In the genomic region with DNA sequence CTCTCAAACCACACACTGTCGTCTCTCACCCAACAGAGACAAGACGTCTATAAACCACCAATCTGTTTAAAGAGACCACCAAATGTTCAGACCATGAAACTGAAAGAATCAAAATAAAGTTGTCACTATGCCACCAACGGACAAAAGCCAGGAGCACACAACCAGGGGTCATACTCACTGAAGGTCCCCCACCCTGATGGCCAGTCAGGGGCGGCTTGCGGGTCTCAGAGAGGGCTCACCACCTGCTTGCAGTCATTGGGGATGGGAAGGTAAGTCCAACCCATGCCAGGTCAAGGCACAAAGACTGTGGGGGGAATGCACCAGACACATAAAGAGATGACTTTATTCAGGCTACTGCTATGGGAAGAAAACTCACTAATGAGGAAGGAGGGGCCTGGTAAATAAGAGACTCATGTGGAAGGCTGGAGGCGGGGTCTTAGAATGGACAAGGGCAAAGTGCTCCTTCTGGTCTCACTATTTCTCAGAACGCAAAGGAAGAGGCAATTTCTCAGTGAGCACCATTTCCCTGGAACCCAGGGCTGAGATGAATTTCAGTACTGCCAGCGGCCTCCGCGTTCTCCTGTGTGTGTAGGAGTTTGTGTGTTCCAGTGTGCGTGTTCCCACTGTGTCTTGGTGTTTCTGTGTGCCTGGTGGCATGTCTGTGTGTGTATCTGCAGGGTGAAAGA, we compare ENCODE assay signal across 1 cellular context.
TF ChIP-seq lines count a peak whose summit lies in the region.

No MANE protein-coding gene starts in this region.

TF ChIP-seq in K562, 482 proteins besides CTCF, POLR2A, EP300 and RAD21 (continued from another document):
- TF ChIP-seq HBP1 (CRISPR knock-in tag; IDR thresholded peaks at IDR 0.05) (peak; percentile 3; the same call in 1 of the 2 replicates), TAF1 (IDR thresholded peaks at IDR 0.05; ENCODE audit: control insufficient read depth, extremely low read depth, insufficient read depth, low read length, severe bottlenecking) (no peak), ZFP1 (CRISPR knock-in tag; IDR thresholded peaks at IDR 0.05) (no peak), CCAR2 (IDR thresholded peaks at IDR 0.05; ENCODE audit: low read depth, low read length) (no peak), NONO (IDR thresholded peaks at IDR 0.05; ENCODE audit: low read depth in 2 of 2, low read length in 1 of 2) (no peak), ZFP30 (CRISPR knock-in tag; IDR thresholded peaks at IDR 0.05; ENCODE audit: borderline replicate concordance) (no peak), XRCC5 (IDR thresholded peaks at IDR 0.05; ENCODE audit: low read depth, low read length) (no peak), PPARD (CRISPR knock-in tag; IDR thresholded peaks at IDR 0.05) (no peak), CHD2 (IDR thresholded peaks at IDR 0.05; ENCODE audit: low read depth, low read length) (0 out of 2 replicates have a peak, but pooled peaks have one; percentile 19), SAP30 (IDR thresholded peaks at IDR 0.05; ENCODE audit: borderline replicate concordance, insufficient read depth, low read depth, low read length, poor library complexity, severe bottlenecking) (no peak), SMARCC2 (IDR thresholded peaks at IDR 0.05; ENCODE audit: low read depth) (no peak), FOXA1 (IDR thresholded peaks at IDR 0.05; ENCODE audit: borderline replicate concordance) (no peak), FOXM1 (IDR thresholded peaks at IDR 0.05; ENCODE audit: low read depth) (no peak), FOXM1 (CRISPR knock-in tag; IDR thresholded peaks at IDR 0.05; ENCODE audit: low read depth) (no peak), UBTF (IDR thresholded peaks at IDR 0.05; ENCODE audit: borderline replicate concordance in 1 of 2, low read depth in 2 of 2, low read length in 2 of 2) (no peak), ERF (CRISPR knock-in tag; IDR thresholded peaks at IDR 0.05) (no peak), ELF1 (tag; IDR thresholded peaks at IDR 0.05) (no peak)
- TF ChIP-seq, protein P1, sequence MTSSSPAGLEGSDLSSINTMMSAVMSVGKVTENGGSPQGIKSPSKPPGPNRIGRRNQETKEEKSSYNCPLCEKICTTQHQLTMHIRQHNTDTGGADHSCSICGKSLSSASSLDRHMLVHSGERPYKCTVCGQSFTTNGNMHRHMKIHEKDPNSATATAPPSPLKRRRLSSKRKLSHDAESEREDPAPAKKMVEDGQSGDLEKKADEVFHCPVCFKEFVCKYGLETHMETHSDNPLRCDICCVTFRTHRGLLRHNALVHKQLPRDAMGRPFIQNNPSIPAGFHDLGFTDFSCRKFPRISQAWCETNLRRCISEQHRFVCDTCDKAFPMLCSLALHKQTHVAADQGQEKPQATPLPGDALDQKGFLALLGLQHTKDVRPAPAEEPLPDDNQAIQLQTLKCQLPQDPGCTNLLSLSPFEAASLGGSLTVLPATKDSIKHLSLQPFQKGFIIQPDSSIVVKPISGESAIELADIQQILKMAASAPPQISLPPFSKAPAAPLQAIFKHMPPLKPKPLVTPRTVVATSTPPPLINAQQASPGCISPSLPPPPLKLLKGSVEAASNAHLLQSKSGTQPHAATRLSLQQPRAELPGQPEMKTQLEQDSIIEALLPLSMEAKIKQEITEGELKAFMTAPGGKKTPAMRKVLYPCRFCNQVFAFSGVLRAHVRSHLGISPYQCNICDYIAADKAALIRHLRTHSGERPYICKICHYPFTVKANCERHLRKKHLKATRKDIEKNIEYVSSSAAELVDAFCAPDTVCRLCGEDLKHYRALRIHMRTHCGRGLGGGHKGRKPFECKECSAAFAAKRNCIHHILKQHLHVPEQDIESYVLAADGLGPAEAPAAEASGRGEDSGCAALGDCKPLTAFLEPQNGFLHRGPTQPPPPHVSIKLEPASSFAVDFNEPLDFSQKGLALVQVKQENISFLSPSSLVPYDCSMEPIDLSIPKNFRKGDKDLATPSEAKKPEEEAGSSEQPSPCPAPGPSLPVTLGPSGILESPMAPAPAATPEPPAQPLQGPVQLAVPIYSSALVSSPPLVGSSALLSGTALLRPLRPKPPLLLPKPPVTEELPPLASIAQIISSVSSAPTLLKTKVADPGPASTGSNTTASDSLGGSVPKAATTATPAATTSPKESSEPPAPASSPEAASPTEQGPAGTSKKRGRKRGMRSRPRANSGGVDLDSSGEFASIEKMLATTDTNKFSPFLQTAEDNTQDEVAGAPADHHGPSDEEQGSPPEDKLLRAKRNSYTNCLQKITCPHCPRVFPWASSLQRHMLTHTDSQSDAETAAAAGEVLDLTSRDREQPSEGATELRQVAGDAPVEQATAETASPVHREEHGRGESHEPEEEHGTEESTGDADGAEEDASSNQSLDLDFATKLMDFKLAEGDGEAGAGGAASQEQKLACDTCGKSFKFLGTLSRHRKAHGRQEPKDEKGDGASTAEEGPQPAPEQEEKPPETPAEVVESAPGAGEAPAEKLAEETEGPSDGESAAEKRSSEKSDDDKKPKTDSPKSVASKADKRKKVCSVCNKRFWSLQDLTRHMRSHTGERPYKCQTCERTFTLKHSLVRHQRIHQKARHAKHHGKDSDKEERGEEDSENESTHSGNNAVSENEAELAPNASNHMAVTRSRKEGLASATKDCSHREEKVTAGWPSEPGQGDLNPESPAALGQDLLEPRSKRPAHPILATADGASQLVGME (CRISPR knock-in tag; IDR thresholded peaks at IDR 0.05): no peak
